ENCODE assay signal across 24 cellular contexts in the genomic region with DNA sequence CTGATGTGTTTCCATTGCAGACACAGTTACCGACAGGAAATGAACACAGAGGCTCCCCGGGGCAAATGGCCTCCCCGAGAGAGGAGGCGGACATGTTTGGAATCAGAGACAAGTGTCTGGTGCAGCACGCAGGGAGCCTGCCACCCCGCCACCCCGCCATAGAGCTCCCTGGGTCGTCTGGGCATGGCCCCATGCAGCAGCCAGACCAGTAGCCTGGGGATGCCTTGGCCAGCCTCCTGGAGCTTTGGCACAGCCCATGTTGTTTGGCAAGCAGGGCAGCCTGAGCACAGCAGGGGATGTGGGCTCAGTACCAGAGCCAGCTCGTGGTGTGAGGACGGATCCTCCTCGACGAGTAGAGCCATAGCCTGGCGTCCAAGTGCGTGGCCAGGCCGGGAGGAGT.
DNase-seq lines count a peak whose midpoint lies in the region; ATAC-seq and TF ChIP-seq lines count a peak whose summit lies in the region.
"Had no signal": no experiment of that assay in that cellular context is flagged by ENCODE, and none has a peak within 500 bp of the region (broad histone marks: within the 10 kb centered on the region; RNA-seq: fewer than 3 reads in every experiment).

No MANE protein-coding gene starts in this region.

- CTCF ChIA-PET in MCF 10A (lab: Yijun Ruan, JAX) (interaction anchor here (0.5 kb wide), 1 partner anchor 656 kb away, joined by 4 read pairs; no protein-coding TSS in a partner anchor), mammary epithelial cell (lab: Charles Lee; ENCODE audit: low non-redundant PET) (no interaction called here)

- H3K4me1 Mint-ChIP-seq in MCF 10A (ENCODE audit: insufficient read depth, unreplicated experiment) (no peaks in the 10 kb centered on the region), CD14-positive monocyte (no peaks in the 10 kb centered on the region)
- H3K4me1 Mint-ChIP-seq: stimulated activated memory B cell treated with anti-CD40 and anti-IgM and Interleukin-4, amounts not matched to agents 10 μg/mL and 1 μg/mL and 100 μg/mL, for 72 hours had no signal

- intact Hi-C loops in MCF 10A (cut with micrococcal nuclease), result no loop called here
- intact Hi-C loops in mammary epithelial cell (cut with micrococcal nuclease), result no loop called here
- intact Hi-C loops in CD14-positive monocyte (cut with micrococcal nuclease), result no loop called here

- BruUV-seq in MCF 10A (replicated peaks; lab: Mats Ljungman, UMichigan), result no TSS peak
- no TSS peak for BruUV-seq in mammary epithelial cell (replicated peaks; lab: Mats Ljungman, UMichigan)

- no peak overlapping the region for H3K4me2 ChIP-seq in mammary epithelial cell (ENCODE audit: insufficient read depth, low read depth, low read length)
- H3K4me2 ChIP-seq: A549, neural progenitor cell had no signal

- no peak for TF ChIP-seq EP300 in suprapubic skin (IDR thresholded peaks at IDR 0.05)

- peak; percentile 69 for ATAC-seq in left lobe of liver
- ATAC-seq: A549; activated T-cell treated with anti-CD3 and anti-CD28 coated beads, Interleukin-2, amount 50 U/mL, for 72 hours; stimulated activated memory B cell treated with anti-CD40 and anti-IgM and Interleukin-4, amounts not matched to agents 10 μg/mL and 1 μg/mL and 100 μg/mL, for 72 hours; T-helper 17 cell had no signal

- no peaks in the 10 kb centered on the region for H4K20me1 ChIP-seq in mammary epithelial cell (ENCODE audit: insufficient read depth, low read length)

- H3K27ac Mint-ChIP-seq in MCF 10A (ENCODE audit: low read depth, unreplicated experiment), result no peak overlapping the region
- H3K27ac Mint-ChIP-seq in CD14-positive monocyte, result no peak overlapping the region
- H3K27ac Mint-ChIP-seq: activated naive CD8-positive, alpha-beta T cell treated with anti-CD3 and anti-CD28 coated beads, Interleukin-2, amount 10 ng/mL, durations not matched to agents 7 days and 5 days; activated T-cell treated with anti-CD3 and anti-CD28 coated beads, Interleukin-2, amount 50 U/mL, for 72 hours; CD4-positive, alpha-beta T cell; neural progenitor cell; stimulated activated memory B cell treated with anti-CD40 and anti-IgM and Interleukin-4, amounts not matched to agents 10 μg/mL and 1 μg/mL and 100 μg/mL, for 72 hours; T-helper 17 cell had no signal

- dilution Hi-C loops in mammary epithelial cell (cut with HindIII; ENCODE audit: low sequenced_read_pairs), result no loop called here

- no peak overlapping the region for H3K9ac ChIP-seq in mammary epithelial cell (ENCODE audit: insufficient read depth, low read length)
- H3K9ac ChIP-seq: neural progenitor cell had no signal

- H3K27me3 ChIP-seq in mammary epithelial cell (ENCODE audit: insufficient read depth, low read length), result no peaks in the 10 kb centered on the region
- H3K27me3 ChIP-seq in suprapubic skin, result no peaks in the 10 kb centered on the region
- H3K27me3 ChIP-seq: esophagus squamous epithelium, neural progenitor cell, transverse colon had no signal

- H3K79me2 ChIP-seq in mammary epithelial cell (ENCODE audit: insufficient read depth, low read length), result no peaks in the 10 kb centered on the region

- POLR2A ChIA-PET in MCF 10A (lab: Yijun Ruan, JAX), result no interaction called here

- H3K36me3 ChIP-seq in mammary epithelial cell (ENCODE audit: insufficient read depth, low read length) (no peaks in the 10 kb centered on the region), suprapubic skin (peaks cover 39% of the 10 kb centered on the region)
- H3K36me3 ChIP-seq: neural progenitor cell had no signal

- no peak overlapping the region for H2AFZ ChIP-seq in mammary epithelial cell (ENCODE audit: low read depth, low read length)
- H2AFZ ChIP-seq: neural progenitor cell had no signal

- WGBS in mammary epithelial cell (ENCODE audit: low coverage, missing lambda C conversion rate), result 53% methylated on average over 14 of the region's 15 CpGs
- WGBS in suprapubic skin, result 95% methylated on average over 9 of the region's 15 CpGs

- H3K9me3 ChIP-seq in mammary epithelial cell (replicated peaks; ENCODE audit: insufficient read depth, low read length) (peaks cover 13% of the 10 kb centered on the region), suprapubic skin (no peaks in the 10 kb centered on the region)
- H3K9me3 ChIP-seq: transverse colon had no signal

- TF ChIP-seq CTCF in MCF 10A (IDR thresholded peaks at IDR 0.05; ENCODE audit: unreplicated experiment), result no peak
- no peak for TF ChIP-seq CTCF in mammary epithelial cell (conservative IDR thresholded peaks at IDR 0.05 in 1 of 2, IDR thresholded peaks at IDR 0.05 in 1 of 2; ENCODE audit: extremely low read depth in 1 of 2, insufficient read depth in 1 of 2, low read depth in 1 of 2, low read length in 2 of 2)
- no peak for TF ChIP-seq CTCF in suprapubic skin (IDR thresholded peaks at IDR 0.05)
- TF ChIP-seq CTCF in CD14-positive monocyte (IDR thresholded peaks at IDR 0.05), result no peak

- TF ChIP-seq POLR2A in suprapubic skin (IDR thresholded peaks at IDR 0.05), result no peak

- in situ Hi-C loops in mammary epithelial cell (cut with MboI; ENCODE audit: low sequenced_read_pairs in 2 of 2), result no loop called here

- H3K4me1 ChIP-seq in mammary epithelial cell (ENCODE audit: insufficient read depth, low read length) (no peaks in the 10 kb centered on the region), suprapubic skin (peaks cover under 1% of the 10 kb centered on the region)
- H3K4me1 ChIP-seq: A549, neural progenitor cell had no signal

- H3K27ac ChIP-seq in mammary epithelial cell (ENCODE audit: insufficient read depth, low read depth, low read length) (no peak overlapping the region), suprapubic skin (no peak overlapping the region)
- H3K27ac ChIP-seq: A549, esophagus squamous epithelium, neural progenitor cell, transverse colon had no signal

- H3K9me3 Mint-ChIP-seq in MCF 10A (ENCODE audit: unreplicated experiment) (peaks cover 12% of the 10 kb centered on the region), CD14-positive monocyte (peaks cover 23 to 40% (median 29%) of the 10 kb centered on the region in 7 donors)

- H3K4me3 Mint-ChIP-seq in MCF 10A (ENCODE audit: unreplicated experiment), result no peak overlapping the region
- no peak overlapping the region for H3K4me3 Mint-ChIP-seq in CD14-positive monocyte
- H3K4me3 Mint-ChIP-seq: activated naive CD8-positive, alpha-beta T cell treated with anti-CD3 and anti-CD28 coated beads, Interleukin-2, amount 10 ng/mL, durations not matched to agents 7 days and 5 days; activated T-cell treated with anti-CD3 and anti-CD28 coated beads, Interleukin-2, amount 50 U/mL, for 72 hours; CD4-positive, alpha-beta T cell; neural progenitor cell; stimulated activated memory B cell treated with anti-CD40 and anti-IgM and Interleukin-4, amounts not matched to agents 10 μg/mL and 1 μg/mL and 100 μg/mL, for 72 hours; T-helper 17 cell had no signal

- no peak overlapping the region for H3K4me3 ChIP-seq in mammary epithelial cell (replicated peaks in 1 of 3; ENCODE audit: insufficient read depth in 1 of 3, low read depth in 2 of 3, low read length in 3 of 3)
- no peak overlapping the region for H3K4me3 ChIP-seq in suprapubic skin
- H3K4me3 ChIP-seq: A549, esophagus squamous epithelium, neural progenitor cell, transverse colon had no signal

- H3K27me3 Mint-ChIP-seq in MCF 10A (ENCODE audit: insufficient read depth, unreplicated experiment) (no peaks in the 10 kb centered on the region), CD14-positive monocyte (ENCODE audit: low read depth in 3 of 3) (no peaks in the 10 kb centered on the region)
- H3K27me3 Mint-ChIP-seq: activated naive CD8-positive, alpha-beta T cell treated with anti-CD3 and anti-CD28 coated beads, Interleukin-2, amount 10 ng/mL, durations not matched to agents 7 days and 5 days; CD4-positive, alpha-beta T cell; stimulated activated memory B cell treated with anti-CD40 and anti-IgM and Interleukin-4, amounts not matched to agents 10 μg/mL and 1 μg/mL and 100 μg/mL, for 72 hours; T-helper 17 cell had no signal

- DNase-seq in MCF 10A (ENCODE audit: unreplicated experiment) (peak; percentile 0), mammary epithelial cell (no peak), cerebellar cortex (ENCODE audit: low spot score) (peak; percentile 87), left lobe of liver (ENCODE audit: low spot score) (no peak), suprapubic skin (ENCODE audit: low spot score in 2 of 2) (peak; percentile 58 to 61), CD14-positive monocyte (ENCODE audit: low spot score) (no peak), NCI-H2029 (lab: John Stamatoyannopoulos, UW) (no peak), MV-4-11 (lab: John Stamatoyannopoulos, UW) (no peak)
- DNase-seq: activated CD8-positive, alpha-beta memory T cell treated with anti-CD3 and anti-CD28 coated beads for 24 hours; activated naive CD8-positive, alpha-beta T cell treated with anti-CD3 and anti-CD28 coated beads, Interleukin-2, amount 10 ng/mL, durations not matched to agents 7 days and 5 days; activated T-cell treated with anti-CD3 and anti-CD28 coated beads, Interleukin-2, amount 50 U/mL, for 72 hours; DMS79; effector CD4-positive, alpha-beta T cell; esophagus squamous epithelium; GOT3; NCI-H1694; NCI-H510A; SHP77 treated with DMSO at 0.1 percent for 48 hours; T-helper 17 cell; transverse colon had no signal

- H3K36me3 Mint-ChIP-seq in MCF 10A (ENCODE audit: insufficient read depth, unreplicated experiment) (peaks cover 13% of the 10 kb centered on the region), CD14-positive monocyte (peaks cover 63 to 82% of the 10 kb centered on the region in 2 donors)

Comparison
In these comparisons a context has a peak if more than half of its experiments do, and no peak if none do; other contexts are left out.
1. DNase-seq: peak in MCF 10A (single experiment), cerebellar cortex (single experiment) and suprapubic skin (2 of 2); none in mammary epithelial cell (single experiment), left lobe of liver (single experiment), CD14-positive monocyte (single experiment), NCI-H2029 (single experiment) and MV-4-11 (single experiment).